ENCODE assay signal across 8 cellular contexts in genomic region chr20:49187330-49188100, GRCh38. TPM values are rescaled to one million over a fixed set of nuclear protein-coding genes. Genes with fewer than 3 reads are reported as not detected.
A peak's percentile ranks its signal among the peaks of the same experiment; 100 is the strongest.
DNase-seq lines count a peak whose midpoint lies in the region; ATAC-seq, FAIRE-seq and TF ChIP-seq lines count a peak whose summit lies in the region.

No MANE protein-coding gene starts in this region.

- no peak for TF ChIP-seq RAD21 in H1 (IDR thresholded peaks at IDR 0.05 in 1 of 2, conservative IDR thresholded peaks at IDR 0.05 in 1 of 2; ENCODE audit: low read depth in 2 of 2, low read length in 2 of 2)

- H3K36me3 Mint-ChIP-seq in activated B cell treated with CpG ODN at 0.5 μM for 24 hours (ENCODE audit: low read depth): peaks cover 15% of the 10 kb centered on the region
- H3K36me3 Mint-ChIP-seq in naive thymus-derived CD8-positive, alpha-beta T cell: peaks cover 0 to 15% (median 0%) of the 10 kb centered on the region in 3 donors
- peaks cover 4% of the 10 kb centered on the region for H3K36me3 Mint-ChIP-seq in type B pancreatic cell

- H4K91ac ChIP-seq in H1 (replicated peaks; ENCODE audit: insufficient read length, low read length): no peak overlapping the region

- H3K27me3 ChIP-seq in H1 (replicated peaks in 1 of 4; ENCODE audit: control insufficient read depth in 3 of 4, extremely low read depth in 1 of 4, insufficient read depth in 3 of 4, low read length in 3 of 4): no peaks in the 10 kb centered on the region

- no peak for TF ChIP-seq POLR2A in H1 (IDR thresholded peaks at IDR 0.05; ENCODE audit: control extremely low read depth in 1 of 2, low read depth in 2 of 2, low read length in 2 of 2)

- no peak overlapping the region for H3K4ac ChIP-seq in H1 (replicated peaks; ENCODE audit: insufficient read length, low read depth, low read length)

- peaks cover 7 to 11% of the 10 kb centered on the region in 2 experiments for H4K20me1 ChIP-seq in H1 (replicated peaks in 1 of 2; ENCODE audit: control insufficient read depth in 1 of 2, insufficient read depth in 2 of 2, low read length in 2 of 2)

- peaks cover 8% of the 10 kb centered on the region for H3K23me2 ChIP-seq in H1 (ENCODE audit: low read depth, low read length)

- H3K4me2 ChIP-seq in H1 (ENCODE audit: insufficient read depth in 1 of 2, low read depth in 2 of 2, low read length in 2 of 2): peak overlapping the region; percentile 97 to 99

- POLR2A ChIA-PET in AG04449 (lab: Yijun Ruan, JAX): interaction anchor here (0.6 to 0.9 kb wide), 3 partner anchors 28 to 1457 kb away, joined by 3 to 4 read pairs (median 3); no protein-coding TSS in a partner anchor
- POLR2A ChIA-PET in activated B cell treated with CpG ODN at 0.5 μM for 24 hours (lab: Charles Lee): interaction anchor here (0.6 to 2.7 kb wide), 7 partner anchors 8 to 960 kb away, joined by 3 to 28 read pairs (median 3); partner anchors contain the start of genes CSE1L and DDX27
- POLR2A ChIA-PET in H1 (lab: Charles Lee; ENCODE audit: partially characterized antibody): interaction anchor here (0.6 to 2.1 kb wide), 14 partner anchors 10 to 141 kb away, joined by 3 to 8 read pairs (median 4); partner anchors contain the start of gene DDX27
- POLR2A ChIA-PET in naive thymus-derived CD8-positive, alpha-beta T cell (lab: Charles Lee): interaction anchor here (0.7 to 2.7 kb wide), 10 partner anchors 11 to 749 kb away, joined by 3 to 19 read pairs (median 4); partner anchors contain the start of genes CSE1L, DDX27, RNF114 and ZNFX1

- peaks cover 4% of the 10 kb centered on the region for H3K79me1 ChIP-seq in H1 (ENCODE audit: low read depth, low read length)

- H3K4me3 Mint-ChIP-seq in activated B cell treated with CpG ODN at 0.5 μM for 24 hours: peak overlapping the region; percentile 94
- peak overlapping the region; percentile 88 to 96 (median 92) for H3K4me3 Mint-ChIP-seq in naive thymus-derived CD8-positive, alpha-beta T cell
- H3K4me3 Mint-ChIP-seq in type B pancreatic cell: peak overlapping the region; percentile 97

- H2AFZ ChIP-seq in H1 (ENCODE audit: low read length): no peak overlapping the region

- no peak for FAIRE-seq in H1 (lab: Jason Lieb, UNC)

- intact Hi-C loops in activated B cell treated with CpG ODN at 0.5 μM for 24 hours (cut with micrococcal nuclease): loop anchor here (1.0 to 10.0 kb wide), 5 partner anchors 8 to 141 kb away; partner anchors contain the start of genes CSE1L, DDX27 and ZNFX1

- no peak overlapping the region for H2BK120ac ChIP-seq in H1 (replicated peaks; ENCODE audit: low read depth, low read length)

- ATAC-seq in GM19025 (IDR thresholded peaks at IDR 0.05; ENCODE audit: low read depth, unreplicated experiment): peak; percentile 32
- ATAC-seq in activated B cell treated with CpG ODN at 0.5 μM for 24 hours (ENCODE audit: low read depth): peak; percentile 32
- ATAC-seq in naive thymus-derived CD8-positive, alpha-beta T cell: peak; percentile 45 to 51

- H3K4me1 Mint-ChIP-seq in activated B cell treated with CpG ODN at 0.5 μM for 24 hours (peaks cover 46% of the 10 kb centered on the region), type B pancreatic cell (ENCODE audit: unreplicated experiment) (peaks cover 20% of the 10 kb centered on the region)
- H3K4me1 Mint-ChIP-seq in naive thymus-derived CD8-positive, alpha-beta T cell: peaks cover 19 to 49% (median 44%) of the 10 kb centered on the region in 4 donors

- peaks cover 7% of the 10 kb centered on the region for H3K27me3 Mint-ChIP-seq in activated B cell treated with CpG ODN at 0.5 μM for 24 hours
- H3K27me3 Mint-ChIP-seq in naive thymus-derived CD8-positive, alpha-beta T cell: peaks cover 0 to 2% (median 0%) of the 10 kb centered on the region in 5 donors
- H3K27me3 Mint-ChIP-seq in type B pancreatic cell: no peaks in the 10 kb centered on the region

- H3K56ac ChIP-seq in H1 (replicated peaks; ENCODE audit: insufficient read length, low read depth, low read length): no peak overlapping the region

- no peaks in the 10 kb centered on the region for H3K9me3 ChIP-seq in H1 (ENCODE audit: insufficient read depth in 2 of 2, low read depth in 1 of 2, low read length in 1 of 2)

- peak overlapping the region; percentile 79 for H3K27ac ChIP-seq in H1 (ENCODE audit: low read depth, low read length)

- no peak overlapping the region for H2BK5ac ChIP-seq in H1 (ENCODE audit: low read depth, low read length)

- peaks cover 27 to 50% of the 10 kb centered on the region in 2 experiments for H3K79me2 ChIP-seq in H1 (ENCODE audit: control insufficient read depth in 1 of 2, insufficient read depth in 2 of 2, low read length in 2 of 2)

- no peak overlapping the region for H3K14ac ChIP-seq in H1 (ENCODE audit: insufficient read length)

- H3K4me3 ChIP-seq in AG04449 (ENCODE audit: low read depth, low read length): peak overlapping the region; percentile 70
- peak overlapping the region; percentile 77 to 86 (median 80) for H3K4me3 ChIP-seq in H1 (ENCODE audit: extremely low read depth in 1 of 4, insufficient read depth in 2 of 4, low read depth in 3 of 4, low read length in 4 of 4)

- H2BK20ac ChIP-seq in H1 (ENCODE audit: low read length): no peak overlapping the region

- no peak overlapping the region for H2AK5ac ChIP-seq in H1 (ENCODE audit: low read depth, low read length)

- CTCF ChIA-PET in AG04449 (lab: Yijun Ruan, JAX) (interaction anchor here (0.7 to 6.4 kb wide), 3 partner anchors 14 to 55 kb away, joined by 3 to 45 read pairs (median 5); no protein-coding TSS in a partner anchor), activated B cell treated with CpG ODN at 0.5 μM for 24 hours (lab: Charles Lee) (interaction anchor here (0.6 to 0.9 kb wide), 2 partner anchors 17 to 30 kb away, joined by 3 to 4 read pairs; no protein-coding TSS in a partner anchor), H1 (lab: Charles Lee; ENCODE audit: partially characterized antibody) (interaction anchor here (1.0 to 1.5 kb wide), 2 partner anchors 14 to 20 kb away, joined by 3 to 5 read pairs; no protein-coding TSS in a partner anchor)

- H3K18ac ChIP-seq in H1 (ENCODE audit: extremely low read depth, low read length): peak overlapping the region; percentile 62; the same call in 1 of the 2 replicates

- no peak overlapping the region for H3K23ac ChIP-seq in H1 (ENCODE audit: insufficient read length)

- TF ChIP-seq CTCF in AG04449 (IDR thresholded peaks at IDR 0.05; ENCODE audit: insufficient read depth, low read length, missing control alignments) (no peak), activated B cell treated with CpG ODN at 0.5 μM for 24 hours (IDR thresholded peaks at IDR 0.05) (no peak), H1 (IDR thresholded peaks at IDR 0.05; ENCODE audit: control extremely low read depth in 1 of 3, insufficient read depth in 1 of 3, low read depth in 1 of 3, low read length in 3 of 3) (no peak), type B pancreatic cell (conservative IDR thresholded peaks at IDR 0.05) (no peak)

- 1% methylated on average over 29 of the region's 58 CpGs; no CpG with 5 or more reads in 1 of the 2 experiments for WGBS in H1 (ENCODE audit: extremely low coverage in 1 of 2, insufficient coverage in 1 of 2, insufficient read length in 1 of 2, insufficient replicate concordance in 2 of 2, low coverage in 1 of 2, low lambda C conversion rate in 2 of 2, missing lambda C conversion rate in 1 of 2), 2 experiments

- H2BK15ac ChIP-seq in H1 (ENCODE audit: low read length): no peak overlapping the region

- TF ChIP-seq EP300 in H1 (IDR thresholded peaks at IDR 0.05; ENCODE audit: borderline replicate concordance in 1 of 2, low read depth in 2 of 2, low read length in 2 of 2): no peak

- no peaks in the 10 kb centered on the region; a peak in 1 of 8 replicates for H3K36me3 ChIP-seq in H1 (ENCODE audit: control insufficient read depth in 2 of 4, insufficient read depth in 4 of 4, low read length in 3 of 4)

- H3K9ac ChIP-seq in H1 (replicated peaks in 1 of 4; ENCODE audit: extremely low read depth in 1 of 4, low read depth in 3 of 4, low read length in 3 of 4): peak overlapping the region; percentile 58 to 87 (median 75)

- 0 out of 2 replicates have a peak overlapping the region, but pooled peaks have one; percentile 80 for H4K8ac ChIP-seq in H1 (ENCODE audit: extremely low read depth, insufficient read depth, low read length)

- H3K9me3 Mint-ChIP-seq in activated B cell treated with CpG ODN at 0.5 μM for 24 hours (no peaks in the 10 kb centered on the region), type B pancreatic cell (no peaks in the 10 kb centered on the region)
- H3K9me3 Mint-ChIP-seq in naive thymus-derived CD8-positive, alpha-beta T cell: no peaks in the 10 kb centered on the region

- peak overlapping the region; percentile 83 for H4K5ac ChIP-seq in H1 (ENCODE audit: insufficient read length, low read depth, low read length)

- peaks cover 0 to 4% (median 0%) of the 10 kb centered on the region in 4 experiments; a peak in 3 of 7 replicates for H3K4me1 ChIP-seq in H1 (replicated peaks in 1 of 4; ENCODE audit: control insufficient read depth in 3 of 4, insufficient read depth in 4 of 4, low read length in 3 of 4)

- H3K27ac Mint-ChIP-seq in activated B cell treated with CpG ODN at 0.5 μM for 24 hours (peak overlapping the region; percentile 93), type B pancreatic cell (peak overlapping the region; percentile 98)
- peak overlapping the region; percentile 78 to 96 (median 93) for H3K27ac Mint-ChIP-seq in naive thymus-derived CD8-positive, alpha-beta T cell

- no peak overlapping the region for H2BK12ac ChIP-seq in H1 (ENCODE audit: low read depth, low read length)

- DNase-seq in AG04449 (ENCODE audit: low read depth, low spot score) (no peak), HK-2 (ENCODE audit: unreplicated experiment) (peak; percentile 31), activated B cell treated with CpG ODN at 0.5 μM for 24 hours (no peak), H1 (ENCODE audit: low read depth in 1 of 2, low spot score in 2 of 2) (no peak), type B pancreatic cell (ENCODE audit: extremely low spot score, unreplicated experiment) (no peak), GDM1 (lab: John Stamatoyannopoulos, UW) (no peak)
- peak in 4 of 10 donors; percentile 3 to 64 (median 23) for DNase-seq in naive thymus-derived CD8-positive, alpha-beta T cell

RNA-seq across cellular contexts. Expression of gene STAU1, which starts 0.6 kb away (rescaled TPM):
- total RNA-seq in activated B cell treated with CpG ODN at 0.5 μM for 24 hours (39.3 and 40.3 TPM in 2 replicates), type B pancreatic cell (ENCODE audit: low replicate concordance) (73.4 and 79.8 TPM in 2 replicates)
- total RNA-seq in H1 (2021; fragmentation: NEBNext Ultra II Directional; extraction: Animal tissue kit (Norgen Biotek cat#: 25700)): 107 and 111 TPM in 2 replicates
- polyA plus RNA-seq in H1 (2011; rRNA removed): 37.5 and 41.4 TPM in 2 replicates
- 44.3 TPM for polyA plus RNA-seq in H1 (2011; cell fraction: cytosol; rRNA removed)
- polyA plus RNA-seq in H1 (2011; cell fraction: nucleus; rRNA removed): 33.0 TPM
- polyA plus RNA-seq in H1 (2012, experiment 1 of 2): 59.7 to 74.0 TPM (median 69.1 TPM) in 4 replicates
- polyA plus RNA-seq in H1 (2012, experiment 2 of 2): 43.0 TPM
- 71.6 TPM for polyA plus RNA-seq in H1 (2013, experiment 1 of 2)
- polyA plus RNA-seq in H1 (2013, experiment 2 of 2): 73.4 TPM
- polyA minus RNA-seq in H1 (2011; rRNA and poly(A)+ RNA removed): 42.8 and 44.9 TPM in 2 replicates
- 44.7 TPM for polyA minus RNA-seq in H1 (2011; cell fraction: cytosol; rRNA and poly(A)+ RNA removed)
- 35.6 TPM for polyA minus RNA-seq in H1 (2011; cell fraction: nucleus; rRNA and poly(A)+ RNA removed)
- 10 to 100 TPM; 43.8 to 45.3 TPM for total RNA-seq in naive thymus-derived CD8-positive, alpha-beta T cell
- polyA plus RNA-seq in naive thymus-derived CD8-positive, alpha-beta T cell: 10 to 100 TPM; 28.5 to 34.7 (median 30.2) TPM

RNA-seq across cellular contexts. Expression of gene DDX27, which starts 31.7 kb away (rescaled TPM):
- total RNA-seq in activated B cell treated with CpG ODN at 0.5 μM for 24 hours: 76.5 and 78.4 TPM in 2 replicates
- 49.3 and 51.0 TPM in 2 replicates for total RNA-seq in H1 (2021; fragmentation: NEBNext Ultra II Directional; extraction: Animal tissue kit (Norgen Biotek cat#: 25700))
- polyA plus RNA-seq in H1 (2011; rRNA removed): 42.7 and 86.3 TPM in 2 replicates
- 53.3 TPM for polyA plus RNA-seq in H1 (2011; cell fraction: cytosol; rRNA removed)
- 69.1 TPM for polyA plus RNA-seq in H1 (2011; cell fraction: nucleus; rRNA removed)
- 49.3 to 58.1 TPM (median 52.1 TPM) in 4 replicates for polyA plus RNA-seq in H1 (2012, experiment 1 of 2)
- 11.9 TPM for polyA plus RNA-seq in H1 (2012, experiment 2 of 2)
- polyA plus RNA-seq in H1 (2013, experiment 1 of 2): 54.3 TPM
- polyA plus RNA-seq in H1 (2013, experiment 2 of 2): 52.4 TPM
- polyA minus RNA-seq in H1 (2011; rRNA and poly(A)+ RNA removed): 31.4 and 37.4 TPM in 2 replicates
- polyA minus RNA-seq in H1 (2011; cell fraction: cytosol; rRNA and poly(A)+ RNA removed): 28.9 TPM
- polyA minus RNA-seq in H1 (2011; cell fraction: nucleus; rRNA and poly(A)+ RNA removed): 30.0 TPM
- 10 to 100 TPM; 65.1 to 65.2 TPM for total RNA-seq in naive thymus-derived CD8-positive, alpha-beta T cell
- 10 to 100 TPM; 28.4 to 57.7 (median 37.9) TPM for polyA plus RNA-seq in naive thymus-derived CD8-positive, alpha-beta T cell
- 34.3 and 40.6 TPM in 2 replicates for total RNA-seq in type B pancreatic cell (ENCODE audit: low replicate concordance)
